ENCODE assay signal across 2 cellular contexts in genomic region chr19:3275068-3275582, GRCh38.
TF ChIP-seq lines count a peak whose summit lies in the region.

No MANE protein-coding gene starts in this region.

TF ChIP-seq in GM12878, 131 proteins besides CTCF, POLR2A, EP300 and RAD21:
- TF ChIP-seq, protein P1, sequence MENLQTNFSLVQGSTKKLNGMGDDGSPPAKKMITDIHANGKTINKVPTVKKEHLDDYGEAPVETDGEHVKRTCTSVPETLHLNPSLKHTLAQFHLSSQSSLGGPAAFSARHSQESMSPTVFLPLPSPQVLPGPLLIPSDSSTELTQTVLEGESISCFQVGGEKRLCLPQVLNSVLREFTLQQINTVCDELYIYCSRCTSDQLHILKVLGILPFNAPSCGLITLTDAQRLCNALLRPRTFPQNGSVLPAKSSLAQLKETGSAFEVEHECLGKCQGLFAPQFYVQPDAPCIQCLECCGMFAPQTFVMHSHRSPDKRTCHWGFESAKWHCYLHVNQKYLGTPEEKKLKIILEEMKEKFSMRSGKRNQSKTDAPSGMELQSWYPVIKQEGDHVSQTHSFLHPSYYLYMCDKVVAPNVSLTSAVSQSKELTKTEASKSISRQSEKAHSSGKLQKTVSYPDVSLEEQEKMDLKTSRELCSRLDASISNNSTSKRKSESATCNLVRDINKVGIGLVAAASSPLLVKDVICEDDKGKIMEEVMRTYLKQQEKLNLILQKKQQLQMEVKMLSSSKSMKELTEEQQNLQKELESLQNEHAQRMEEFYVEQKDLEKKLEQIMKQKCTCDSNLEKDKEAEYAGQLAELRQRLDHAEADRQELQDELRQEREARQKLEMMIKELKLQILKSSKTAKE (IDR thresholded peaks at IDR 0.05; ENCODE audit: low read depth, poor library complexity, severe bottlenecking) = no peak
- TF ChIP-seq, protein P2, sequence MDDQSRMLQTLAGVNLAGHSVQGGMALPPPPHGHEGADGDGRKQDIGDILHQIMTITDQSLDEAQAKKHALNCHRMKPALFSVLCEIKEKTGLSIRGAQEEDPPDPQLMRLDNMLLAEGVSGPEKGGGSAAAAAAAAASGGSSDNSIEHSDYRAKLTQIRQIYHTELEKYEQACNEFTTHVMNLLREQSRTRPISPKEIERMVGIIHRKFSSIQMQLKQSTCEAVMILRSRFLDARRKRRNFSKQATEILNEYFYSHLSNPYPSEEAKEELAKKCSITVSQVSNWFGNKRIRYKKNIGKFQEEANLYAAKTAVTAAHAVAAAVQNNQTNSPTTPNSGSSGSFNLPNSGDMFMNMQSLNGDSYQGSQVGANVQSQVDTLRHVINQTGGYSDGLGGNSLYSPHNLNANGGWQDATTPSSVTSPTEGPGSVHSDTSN (IDR thresholded peaks at IDR 0.05; ENCODE audit: insufficient replicate concordance, low read depth, low read length) = peak; percentile 90
- TF ChIP-seq POLR2AphosphoS2 (IDR thresholded peaks at IDR 0.05; ENCODE audit: low read depth, low read length) (no peak), BMI1 (IDR thresholded peaks at IDR 0.05; ENCODE audit: borderline replicate concordance) (peak; percentile 86), PKNOX1 (IDR thresholded peaks at IDR 0.05) (peak; percentile 97), GABPA (IDR thresholded peaks at IDR 0.05; ENCODE audit: low read depth) (no peak), SMAD5 (IDR thresholded peaks at IDR 0.05; ENCODE audit: low read depth) (no peak), KLF5 (IDR thresholded peaks at IDR 0.05; ENCODE audit: partially characterized antibody) (no peak), ATF3 (IDR thresholded peaks at IDR 0.05; ENCODE audit: borderline replicate concordance, extremely low read depth, low read depth, low read length) (no peak), RCOR1 (conservative IDR thresholded peaks at IDR 0.05; ENCODE audit: low read depth, low read length) (no peak)

TF ChIP-seq in HepG2, 621 proteins besides CTCF, POLR2A, EP300 and RAD21 (continues in another document):
- TF ChIP-seq TEAD2 (CRISPR knock-in tag; IDR thresholded peaks at IDR 0.05) = no peak
- peak; percentile 57; the same call in 1 of the 2 replicates for TF ChIP-seq BORCS8-MEF2B (CRISPR knock-in tag; IDR thresholded peaks at IDR 0.05)
- TF ChIP-seq TBX3 (IDR thresholded peaks at IDR 0.05; ENCODE audit: borderline replicate concordance) = no peak
- no peak for TF ChIP-seq SMYD3 (CRISPR knock-in tag; IDR thresholded peaks at IDR 0.05)
- TF ChIP-seq STAT5B (CRISPR knock-in tag; IDR thresholded peaks at IDR 0.05) = no peak
- no peak for TF ChIP-seq ZNF788 (CRISPR knock-in tag; IDR thresholded peaks at IDR 0.05; ENCODE audit: borderline replicate concordance)
- TF ChIP-seq ZNF382 (CRISPR knock-in tag; IDR thresholded peaks at IDR 0.05; ENCODE audit: borderline replicate concordance) = no peak
- TF ChIP-seq XRCC5 (optimal IDR thresholded peaks at IDR 0.05; ENCODE audit: low read length) = peak; percentile 86
- 0 out of 2 replicates have a peak, but pooled peaks have one; percentile 22 for TF ChIP-seq ZNF274 (CRISPR knock-in tag; IDR thresholded peaks at IDR 0.05)
- no peak for TF ChIP-seq ZNF687 (CRISPR knock-in tag; IDR thresholded peaks at IDR 0.05)
- 0 out of 2 replicates have a peak, but pooled peaks have one; percentile 71 for TF ChIP-seq ZNF589 (CRISPR knock-in tag; conservative IDR thresholded peaks at IDR 0.05)
- TF ChIP-seq STAG1 (CRISPR knock-in tag; IDR thresholded peaks at IDR 0.05) = no peak
- TF ChIP-seq ZNF501 (CRISPR knock-in tag; IDR thresholded peaks at IDR 0.05) = peak; percentile 66; the same call in 1 of the 2 replicates
- no peak for TF ChIP-seq TP53 (CRISPR knock-in tag; conservative IDR thresholded peaks at IDR 0.05)
- TF ChIP-seq, protein P3, sequence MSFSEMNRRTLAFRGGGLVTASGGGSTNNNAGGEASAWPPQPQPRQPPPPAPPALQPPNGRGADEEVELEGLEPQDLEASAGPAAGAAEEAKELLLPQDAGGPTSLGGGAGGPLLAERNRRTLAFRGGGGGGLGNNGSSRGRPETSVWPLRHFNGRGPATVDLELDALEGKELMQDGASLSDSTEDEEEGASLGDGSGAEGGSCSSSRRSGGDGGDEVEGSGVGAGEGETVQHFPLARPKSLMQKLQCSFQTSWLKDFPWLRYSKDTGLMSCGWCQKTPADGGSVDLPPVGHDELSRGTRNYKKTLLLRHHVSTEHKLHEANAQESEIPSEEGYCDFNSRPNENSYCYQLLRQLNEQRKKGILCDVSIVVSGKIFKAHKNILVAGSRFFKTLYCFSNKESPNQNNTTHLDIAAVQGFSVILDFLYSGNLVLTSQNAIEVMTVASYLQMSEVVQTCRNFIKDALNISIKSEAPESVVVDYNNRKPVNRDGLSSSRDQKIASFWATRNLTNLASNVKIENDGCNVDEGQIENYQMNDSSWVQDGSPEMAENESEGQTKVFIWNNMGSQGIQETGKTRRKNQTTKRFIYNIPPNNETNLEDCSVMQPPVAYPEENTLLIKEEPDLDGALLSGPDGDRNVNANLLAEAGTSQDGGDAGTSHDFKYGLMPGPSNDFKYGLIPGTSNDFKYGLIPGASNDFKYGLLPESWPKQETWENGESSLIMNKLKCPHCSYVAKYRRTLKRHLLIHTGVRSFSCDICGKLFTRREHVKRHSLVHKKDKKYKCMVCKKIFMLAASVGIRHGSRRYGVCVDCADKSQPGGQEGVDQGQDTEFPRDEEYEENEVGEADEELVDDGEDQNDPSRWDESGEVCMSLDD (CRISPR knock-in tag; IDR thresholded peaks at IDR 0.05; ENCODE audit: borderline replicate concordance) = no peak
- no peak for TF ChIP-seq ZMYM4 (CRISPR knock-in tag; IDR thresholded peaks at IDR 0.05)
- TF ChIP-seq, protein P4, sequence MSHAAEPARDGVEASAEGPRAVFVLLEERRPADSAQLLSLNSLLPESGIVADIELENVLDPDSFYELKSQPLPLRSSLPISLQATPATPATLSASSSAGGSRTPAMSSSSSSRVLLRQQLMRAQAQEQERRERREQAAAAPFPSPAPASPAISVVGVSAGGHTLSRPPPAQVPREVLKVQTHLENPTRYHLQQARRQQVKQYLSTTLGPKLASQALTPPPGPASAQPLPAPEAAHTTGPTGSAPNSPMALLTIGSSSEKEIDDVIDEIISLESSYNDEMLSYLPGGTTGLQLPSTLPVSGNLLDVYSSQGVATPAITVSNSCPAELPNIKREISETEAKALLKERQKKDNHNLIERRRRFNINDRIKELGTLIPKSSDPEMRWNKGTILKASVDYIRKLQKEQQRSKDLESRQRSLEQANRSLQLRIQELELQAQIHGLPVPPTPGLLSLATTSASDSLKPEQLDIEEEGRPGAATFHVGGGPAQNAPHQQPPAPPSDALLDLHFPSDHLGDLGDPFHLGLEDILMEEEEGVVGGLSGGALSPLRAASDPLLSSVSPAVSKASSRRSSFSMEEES (CRISPR knock-in tag; IDR thresholded peaks at IDR 0.05) = no peak
- TF ChIP-seq MAF1 (CRISPR knock-in tag; IDR thresholded peaks at IDR 0.05; ENCODE audit: borderline replicate concordance) = no peak; the same call in 1 of the 2 replicates
- TF ChIP-seq, protein P5, sequence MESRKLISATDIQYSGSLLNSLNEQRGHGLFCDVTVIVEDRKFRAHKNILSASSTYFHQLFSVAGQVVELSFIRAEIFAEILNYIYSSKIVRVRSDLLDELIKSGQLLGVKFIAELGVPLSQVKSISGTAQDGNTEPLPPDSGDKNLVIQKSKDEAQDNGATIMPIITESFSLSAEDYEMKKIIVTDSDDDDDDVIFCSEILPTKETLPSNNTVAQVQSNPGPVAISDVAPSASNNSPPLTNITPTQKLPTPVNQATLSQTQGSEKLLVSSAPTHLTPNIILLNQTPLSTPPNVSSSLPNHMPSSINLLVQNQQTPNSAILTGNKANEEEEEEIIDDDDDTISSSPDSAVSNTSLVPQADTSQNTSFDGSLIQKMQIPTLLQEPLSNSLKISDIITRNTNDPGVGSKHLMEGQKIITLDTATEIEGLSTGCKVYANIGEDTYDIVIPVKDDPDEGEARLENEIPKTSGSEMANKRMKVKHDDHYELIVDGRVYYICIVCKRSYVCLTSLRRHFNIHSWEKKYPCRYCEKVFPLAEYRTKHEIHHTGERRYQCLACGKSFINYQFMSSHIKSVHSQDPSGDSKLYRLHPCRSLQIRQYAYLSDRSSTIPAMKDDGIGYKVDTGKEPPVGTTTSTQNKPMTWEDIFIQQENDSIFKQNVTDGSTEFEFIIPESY (CRISPR knock-in tag; IDR thresholded peaks at IDR 0.05) = peak; percentile 12; the same call in 1 of the 2 replicates
- TF ChIP-seq, protein P6, sequence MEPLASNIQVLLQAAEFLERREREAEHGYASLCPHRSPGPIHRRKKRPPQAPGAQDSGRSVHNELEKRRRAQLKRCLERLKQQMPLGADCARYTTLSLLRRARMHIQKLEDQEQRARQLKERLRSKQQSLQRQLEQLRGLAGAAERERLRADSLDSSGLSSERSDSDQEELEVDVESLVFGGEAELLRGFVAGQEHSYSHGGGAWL (CRISPR knock-in tag; IDR thresholded peaks at IDR 0.05) = no peak
- no peak for TF ChIP-seq ZNF678 (CRISPR knock-in tag; IDR thresholded peaks at IDR 0.05)
- TF ChIP-seq MEF2D (CRISPR knock-in tag; IDR thresholded peaks at IDR 0.05) = no peak
- TF ChIP-seq, protein P7, sequence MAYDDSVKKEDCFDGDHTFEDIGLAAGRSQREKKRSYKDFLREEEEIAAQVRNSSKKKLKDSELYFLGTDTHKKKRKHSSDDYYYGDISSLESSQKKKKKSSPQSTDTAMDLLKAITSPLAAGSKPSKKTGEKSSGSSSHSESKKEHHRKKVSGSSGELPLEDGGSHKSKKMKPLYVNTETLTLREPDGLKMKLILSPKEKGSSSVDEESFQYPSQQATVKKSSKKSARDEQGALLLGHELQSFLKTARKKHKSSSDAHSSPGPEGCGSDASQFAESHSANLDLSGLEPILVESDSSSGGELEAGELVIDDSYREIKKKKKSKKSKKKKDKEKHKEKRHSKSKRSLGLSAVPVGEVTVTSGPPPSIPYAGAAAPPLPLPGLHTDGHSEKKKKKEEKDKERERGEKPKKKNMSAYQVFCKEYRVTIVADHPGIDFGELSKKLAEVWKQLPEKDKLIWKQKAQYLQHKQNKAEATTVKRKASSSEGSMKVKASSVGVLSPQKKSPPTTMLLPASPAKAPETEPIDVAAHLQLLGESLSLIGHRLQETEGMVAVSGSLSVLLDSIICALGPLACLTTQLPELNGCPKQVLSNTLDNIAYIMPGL (CRISPR knock-in tag; IDR thresholded peaks at IDR 0.05; ENCODE audit: borderline replicate concordance in 1 of 2, low read depth in 1 of 2) = no peak; a peak in 1 of 4 replicates
- no peak for TF ChIP-seq WIZ (CRISPR knock-in tag; IDR thresholded peaks at IDR 0.05)
- no peak for TF ChIP-seq GTF2F1 (IDR thresholded peaks at IDR 0.05; ENCODE audit: low read length)
- TF ChIP-seq NR2F6 (IDR thresholded peaks at IDR 0.05) = no peak
- TF ChIP-seq NR2F6 (CRISPR knock-in tag; IDR thresholded peaks at IDR 0.05) = no peak
- no peak for TF ChIP-seq ZNF724P (CRISPR knock-in tag; IDR thresholded peaks at IDR 0.05; ENCODE audit: borderline replicate concordance)
- TF ChIP-seq, protein P8, sequence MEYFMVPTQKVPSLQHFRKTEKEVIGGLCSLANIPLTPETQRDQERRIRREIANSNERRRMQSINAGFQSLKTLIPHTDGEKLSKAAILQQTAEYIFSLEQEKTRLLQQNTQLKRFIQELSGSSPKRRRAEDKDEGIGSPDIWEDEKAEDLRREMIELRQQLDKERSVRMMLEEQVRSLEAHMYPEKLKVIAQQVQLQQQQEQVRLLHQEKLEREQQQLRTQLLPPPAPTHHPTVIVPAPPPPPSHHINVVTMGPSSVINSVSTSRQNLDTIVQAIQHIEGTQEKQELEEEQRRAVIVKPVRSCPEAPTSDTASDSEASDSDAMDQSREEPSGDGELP (IDR thresholded peaks at IDR 0.05; ENCODE audit: borderline replicate concordance, low read depth) = no peak
- TF ChIP-seq MIXL1 (CRISPR knock-in tag; IDR thresholded peaks at IDR 0.05) = no peak
- no peak for TF ChIP-seq SP1 (IDR thresholded peaks at IDR 0.05)
- 0 out of 2 replicates have a peak, but pooled peaks have one; percentile 15 for TF ChIP-seq SP1 (CRISPR knock-in tag; IDR thresholded peaks at IDR 0.05)
- no peak for TF ChIP-seq ZNF629 (CRISPR knock-in tag; conservative IDR thresholded peaks at IDR 0.05)
- TF ChIP-seq, protein P9, sequence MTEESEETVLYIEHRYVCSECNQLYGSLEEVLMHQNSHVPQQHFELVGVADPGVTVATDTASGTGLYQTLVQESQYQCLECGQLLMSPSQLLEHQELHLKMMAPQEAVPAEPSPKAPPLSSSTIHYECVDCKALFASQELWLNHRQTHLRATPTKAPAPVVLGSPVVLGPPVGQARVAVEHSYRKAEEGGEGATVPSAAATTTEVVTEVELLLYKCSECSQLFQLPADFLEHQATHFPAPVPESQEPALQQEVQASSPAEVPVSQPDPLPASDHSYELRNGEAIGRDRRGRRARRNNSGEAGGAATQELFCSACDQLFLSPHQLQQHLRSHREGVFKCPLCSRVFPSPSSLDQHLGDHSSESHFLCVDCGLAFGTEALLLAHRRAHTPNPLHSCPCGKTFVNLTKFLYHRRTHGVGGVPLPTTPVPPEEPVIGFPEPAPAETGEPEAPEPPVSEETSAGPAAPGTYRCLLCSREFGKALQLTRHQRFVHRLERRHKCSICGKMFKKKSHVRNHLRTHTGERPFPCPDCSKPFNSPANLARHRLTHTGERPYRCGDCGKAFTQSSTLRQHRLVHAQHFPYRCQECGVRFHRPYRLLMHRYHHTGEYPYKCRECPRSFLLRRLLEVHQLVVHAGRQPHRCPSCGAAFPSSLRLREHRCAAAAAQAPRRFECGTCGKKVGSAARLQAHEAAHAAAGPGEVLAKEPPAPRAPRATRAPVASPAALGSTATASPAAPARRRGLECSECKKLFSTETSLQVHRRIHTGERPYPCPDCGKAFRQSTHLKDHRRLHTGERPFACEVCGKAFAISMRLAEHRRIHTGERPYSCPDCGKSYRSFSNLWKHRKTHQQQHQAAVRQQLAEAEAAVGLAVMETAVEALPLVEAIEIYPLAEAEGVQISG (CRISPR knock-in tag; IDR thresholded peaks at IDR 0.05) = peak; percentile 68; the same call in 1 of the 2 replicates
- TF ChIP-seq ZNF598 (CRISPR knock-in tag; IDR thresholded peaks at IDR 0.05; ENCODE audit: borderline replicate concordance) = no peak
